ENCODE assay signal across 8 cellular contexts in genomic region chr12:53727310-53728041, GRCh38. TPM values are rescaled to one million over a fixed set of nuclear protein-coding genes. Genes with fewer than 3 reads are reported as not detected.
DNase-seq lines count a peak whose midpoint lies in the region; ATAC-seq, FAIRE-seq and TF ChIP-seq lines count a peak whose summit lies in the region.

Gene CALCOCO1 (minus strand): TSS chr12:53727452. CDS start chr12:53725242, 2,210 bp downstream.

- peak within 1 kb of the TSS; percentile 96 for H3K4me2 ChIP-seq in trophoblast cell (ENCODE audit: low read length)

- peak within 1 kb of the TSS; percentile 80 for H4K8ac ChIP-seq in trophoblast cell (ENCODE audit: low read depth, low read length)

- TF ChIP-seq CTCF in adrenal gland (IDR thresholded peaks at IDR 0.05) (no peak), transverse colon (IDR thresholded peaks at IDR 0.05) (no peak)

- TF ChIP-seq EP300 in transverse colon (IDR thresholded peaks at IDR 0.05; ENCODE audit: low read depth) = no peak

- H3K4me3 ChIP-seq in adrenal gland (peak within 1 kb of the TSS; percentile 19 to 56 (median 50)), trophoblast cell (ENCODE audit: low read depth, low read length) (peak within 1 kb of the TSS; percentile 86), transverse colon (peak within 1 kb of the TSS; percentile 54 to 93 (median 88))

- H4K12ac ChIP-seq in trophoblast cell (ENCODE audit: low read depth, low read length) = peak within 1 kb of the TSS; percentile 34

- H3K14ac ChIP-seq in trophoblast cell (ENCODE audit: low read length) = peak within 1 kb of the TSS; percentile 16

- H3K27me3 ChIP-seq in adrenal gland (no peaks in the 10 kb centered on the region), trophoblast cell (ENCODE audit: insufficient read depth, low read length) (no peaks in the 10 kb centered on the region), transverse colon (no peaks in the 10 kb centered on the region)

- H3K36me3 ChIP-seq in adrenal gland (replicated peaks in 1 of 2) (peaks cover 0 to 25% of the 10 kb centered on the region in 2 donors), trophoblast cell (ENCODE audit: control insufficient read depth in 1 of 2, insufficient read depth in 2 of 2, low read length in 2 of 2) (peaks cover 7 to 13% of the 10 kb centered on the region in 2 experiments), transverse colon (peaks cover 0 to 22% (median 0%) of the 10 kb centered on the region in 4 donors)

- in situ Hi-C loops in transverse colon (cut with MboI; ENCODE audit: low pct_ligation_motif_present in 1 of 4, low pct_unique_long_range_greater_than_20kb in 1 of 4, low sequenced_read_pairs in 3 of 4) = no loop called here

- no peak within 1 kb of the TSS for H3K23ac ChIP-seq in trophoblast cell (ENCODE audit: low read length)

- H2AFZ ChIP-seq in trophoblast cell (ENCODE audit: insufficient read depth, low read length, poor library complexity) = peak within 1 kb of the TSS; percentile 61

- H4K91ac ChIP-seq in trophoblast cell (ENCODE audit: low read depth, low read length) = peak within 1 kb of the TSS; percentile 18

- peaks cover 5 to 17% of the 10 kb centered on the region in 2 donors for H3K4me1 ChIP-seq in adrenal gland (replicated peaks in 1 of 2)
- peaks cover 4% of the 10 kb centered on the region in 2 experiments for H3K4me1 ChIP-seq in trophoblast cell (ENCODE audit: control insufficient read depth in 1 of 2, insufficient read depth in 2 of 2, low read length in 2 of 2)
- H3K4me1 ChIP-seq in transverse colon = peaks cover 10 to 20% (median 17%) of the 10 kb centered on the region in 4 donors

- H3K9me3 ChIP-seq in adrenal gland (replicated peaks in 1 of 3) = no peaks in the 10 kb centered on the region
- peaks cover 2% of the 10 kb centered on the region for H3K9me3 ChIP-seq in trophoblast cell (ENCODE audit: insufficient read depth, low read depth, low read length)
- H3K9me3 ChIP-seq in transverse colon = no peaks in the 10 kb centered on the region

- no peaks in the 10 kb centered on the region for H3K79me1 ChIP-seq in trophoblast cell (ENCODE audit: low read length)

- no peak within 1 kb of the TSS for H3K4ac ChIP-seq in trophoblast cell (ENCODE audit: low read depth, low read length)

- peak within 1 kb of the TSS in 4 of 5 donors; percentile 39 to 79 (median 62) for H3K27ac ChIP-seq in adrenal gland
- no peak within 1 kb of the TSS for H3K27ac ChIP-seq in trophoblast cell (ENCODE audit: low read depth, low read length)
- peak within 1 kb of the TSS; percentile 76 to 84 (median 82) for H3K27ac ChIP-seq in transverse colon

- H2BK5ac ChIP-seq in trophoblast cell (ENCODE audit: low read depth, low read length, poor library complexity) = no peak within 1 kb of the TSS

- TF ChIP-seq POLR2A in GM12892 (IDR thresholded peaks at IDR 0.05; ENCODE audit: low read depth, low read length) = 0 out of 2 replicates have a peak, but pooled peaks have one; percentile 22
- TF ChIP-seq POLR2A in adrenal gland (IDR thresholded peaks at IDR 0.05) = peak in 1 of 2 donors; percentile 57
- TF ChIP-seq POLR2A in transverse colon (IDR thresholded peaks at IDR 0.05) = peak; percentile 44

- H3K9ac ChIP-seq in trophoblast cell (ENCODE audit: low read length) = peak within 1 kb of the TSS; percentile 84

- ATAC-seq in HG02852 (IDR thresholded peaks at IDR 0.05; ENCODE audit: unreplicated experiment) = peak; percentile 97

- FAIRE-seq in GM12892 (lab: Jason Lieb, UNC) = peak; percentile 99

- H3K18ac ChIP-seq in trophoblast cell (ENCODE audit: low read length) = no peak within 1 kb of the TSS

- H3K79me2 ChIP-seq in trophoblast cell (ENCODE audit: control insufficient read depth, insufficient read depth, low read length, poor library complexity) = no peaks in the 10 kb centered on the region

- H2AK5ac ChIP-seq in trophoblast cell (ENCODE audit: low read length) = no peak within 1 kb of the TSS

- no peak within 1 kb of the TSS for H2BK120ac ChIP-seq in trophoblast cell (ENCODE audit: insufficient read depth, low read length, poor library complexity)

- 0 to 1% (median 0%) methylated on average over 28 to 38 of the region's 38 CpGs for WGBS in adrenal gland, 4 donors
- no CpG with 5 or more reads among the region's 38 CpGs for WGBS in trophoblast cell (ENCODE audit: extremely low coverage, insufficient coverage, insufficient read length)
- 0% methylated on average over 2 to 38 of the region's 38 CpGs for WGBS in transverse colon (ENCODE audit: low coverage in 1 of 2), 2 donors

- DNase-seq in GM12892 (ENCODE audit: insufficient read length) (peak; percentile 93), NCI-H146 (lab: John Stamatoyannopoulos, UW) (peak; percentile 99), T-helper 1 cell (peak; percentile 90 to 99 (median 95)), adrenal gland (peak; percentile 96 to 99 (median 98)), cardiac septum (ENCODE audit: low spot score) (peak; percentile 99), trophoblast cell (peak; percentile 98), transverse colon (peak; percentile 98)

- intact Hi-C loops in adrenal gland (cut with DNase I) = no loop called here
- intact Hi-C loops in cardiac septum (cut with DNase I) = no loop called here
- intact Hi-C loops in transverse colon (cut with DNase I; ENCODE audit: low total_unique reads) = no loop called here

- no peak within 1 kb of the TSS for H2BK12ac ChIP-seq in trophoblast cell (ENCODE audit: low read length)

RNA-seq across cellular contexts. Expression of gene CALCOCO1, which starts in this region (rescaled TPM):
- 24.5 TPM for polyA plus RNA-seq in GM12892 (2012; ENCODE audit: missing spikeins)
- total RNA-seq in adrenal gland (100 to 1,000 TPM in 6 of 8 donors, 10 to 100 TPM in 2; 62.2 to 187 (median 146) TPM), cardiac septum (158 TPM), transverse colon (100 to 1,000 TPM; 118 to 186 (median 168) TPM)
- polyA plus RNA-seq in adrenal gland = 100 to 1,000 TPM in 1 of 3 donors, 10 to 100 TPM in 2; 48.0 to 128 (median 85.4) TPM
- polyA plus RNA-seq in trophoblast cell (2013) = 44.9 and 46.2 TPM in 2 replicates
